23 cellular contexts compared by ENCODE assay signal in genomic region chr7:94525917-94526316, GRCh38.
"Had no signal": no experiment of that assay in that cellular context is flagged by ENCODE, and none has a peak within 500 bp of the region (broad histone marks: within the 10 kb centered on the region; RNA-seq: fewer than 3 reads in every experiment).

No MANE protein-coding gene starts in this region.

- ATAC-seq: activated naive CD4-positive, alpha-beta T cell treated with anti-CD3 and anti-CD28 coated beads, Interleukin-2, amount 50 U/mL, for 72 hours; activated naive CD8-positive, alpha-beta T cell treated with anti-CD3 and anti-CD28 coated beads, Interleukin-2, amount 50 U/mL, for 24 hours; activated T-cell treated with anti-CD3 and anti-CD28 coated beads, Interleukin-2, amount 50 U/mL, for 4 hours; PC-3; T-cell had no signal

- H3K27me3 ChIP-seq: ascending aorta had no signal

- DNase-seq: activated CD4-positive, alpha-beta memory T cell treated with anti-CD3 and anti-CD28 coated beads for 36 hours; activated CD4-positive, alpha-beta T cell treated with anti-CD3 and anti-CD28 coated beads, Interleukin-2, amount 10 ng/mL, durations not matched to agents 7 days and 5 days; activated CD4-positive, CD25-positive, alpha-beta regulatory T cell; activated CD8-positive, alpha-beta memory T cell treated with anti-CD3 and anti-CD28 coated beads for 24 hours; activated effector memory CD4-positive, alpha-beta T cell treated with anti-CD3 and anti-CD28 coated beads, Interleukin-2, amount 50 U/mL, for 16 hours; activated naive CD4-positive, alpha-beta T cell treated with Interleukin-2 at 50 U/mL for 16 hours; activated naive CD8-positive, alpha-beta T cell treated with anti-CD3 and anti-CD28 coated beads, Interleukin-2, amount 50 U/mL, for 24 hours; activated T-cell treated with anti-CD3 and anti-CD28 coated beads, Interleukin-2, amount 50 U/mL, for 4 hours; amniotic stem cell; Karpas-422; NCI-H1048; NCI-H146; NCI-H187 treated with DMSO at 0.1 percent for 48 hours; NCI-H2081 treated with DMSO at 0.1 percent for 48 hours; NCI-H446; NCI-H524; PC-3; SHP77 treated with DMSO at 0.1 percent for 48 hours; T-cell had no signal

- H3K27ac Mint-ChIP-seq: activated CD4-positive, alpha-beta memory T cell treated with anti-CD3 and anti-CD28 coated beads for 36 hours; activated CD4-positive, alpha-beta T cell treated with anti-CD3 and anti-CD28 coated beads, Interleukin-2, amount 10 ng/mL, durations not matched to agents 7 days and 5 days; activated naive CD4-positive, alpha-beta T cell treated with anti-CD3 and anti-CD28 coated beads, Interleukin-2, amount 50 U/mL, for 72 hours; activated naive CD8-positive, alpha-beta T cell treated with anti-CD3 and anti-CD28 coated beads, Interleukin-2, amount 50 U/mL, for 24 hours; brain; T-cell had no signal

- H3K4me3 ChIP-seq: ascending aorta had no signal

- H3K9me3 ChIP-seq: ascending aorta had no signal

- H3K9me3 Mint-ChIP-seq: activated CD4-positive, alpha-beta memory T cell treated with anti-CD3 and anti-CD28 coated beads for 36 hours; activated CD4-positive, alpha-beta T cell treated with anti-CD3 and anti-CD28 coated beads, Interleukin-2, amount 10 ng/mL, durations not matched to agents 7 days and 5 days; activated naive CD4-positive, alpha-beta T cell treated with anti-CD3 and anti-CD28 coated beads, Interleukin-2, amount 50 U/mL, for 72 hours; activated naive CD8-positive, alpha-beta T cell treated with anti-CD3 and anti-CD28 coated beads, Interleukin-2, amount 50 U/mL, for 24 hours; activated T-cell treated with anti-CD3 and anti-CD28 coated beads, Interleukin-2, amount 50 U/mL, for 4 hours; brain; T-cell had no signal

- H3K4me1 ChIP-seq: ascending aorta had no signal

- H3K4me3 Mint-ChIP-seq: activated CD4-positive, alpha-beta memory T cell treated with anti-CD3 and anti-CD28 coated beads for 36 hours; activated CD4-positive, alpha-beta T cell treated with anti-CD3 and anti-CD28 coated beads, Interleukin-2, amount 10 ng/mL, durations not matched to agents 7 days and 5 days; activated naive CD8-positive, alpha-beta T cell treated with anti-CD3 and anti-CD28 coated beads, Interleukin-2, amount 50 U/mL, for 24 hours; activated T-cell treated with anti-CD3 and anti-CD28 coated beads, Interleukin-2, amount 50 U/mL, for 4 hours; brain; T-cell had no signal

- H3K4me1 Mint-ChIP-seq: activated CD4-positive, alpha-beta T cell treated with anti-CD3 and anti-CD28 coated beads, Interleukin-2, amount 10 ng/mL, durations not matched to agents 7 days and 5 days; activated naive CD8-positive, alpha-beta T cell treated with anti-CD3 and anti-CD28 coated beads, Interleukin-2, amount 50 U/mL, for 24 hours; brain; T-cell had no signal

- H3K27ac ChIP-seq: ascending aorta, VCaP had no signal

- H3K36me3 Mint-ChIP-seq: activated naive CD4-positive, alpha-beta T cell treated with anti-CD3 and anti-CD28 coated beads, Interleukin-2, amount 50 U/mL, for 72 hours had no signal
